Comparison of ENCODE assay signal across 8 cellular contexts in the genomic region with DNA sequence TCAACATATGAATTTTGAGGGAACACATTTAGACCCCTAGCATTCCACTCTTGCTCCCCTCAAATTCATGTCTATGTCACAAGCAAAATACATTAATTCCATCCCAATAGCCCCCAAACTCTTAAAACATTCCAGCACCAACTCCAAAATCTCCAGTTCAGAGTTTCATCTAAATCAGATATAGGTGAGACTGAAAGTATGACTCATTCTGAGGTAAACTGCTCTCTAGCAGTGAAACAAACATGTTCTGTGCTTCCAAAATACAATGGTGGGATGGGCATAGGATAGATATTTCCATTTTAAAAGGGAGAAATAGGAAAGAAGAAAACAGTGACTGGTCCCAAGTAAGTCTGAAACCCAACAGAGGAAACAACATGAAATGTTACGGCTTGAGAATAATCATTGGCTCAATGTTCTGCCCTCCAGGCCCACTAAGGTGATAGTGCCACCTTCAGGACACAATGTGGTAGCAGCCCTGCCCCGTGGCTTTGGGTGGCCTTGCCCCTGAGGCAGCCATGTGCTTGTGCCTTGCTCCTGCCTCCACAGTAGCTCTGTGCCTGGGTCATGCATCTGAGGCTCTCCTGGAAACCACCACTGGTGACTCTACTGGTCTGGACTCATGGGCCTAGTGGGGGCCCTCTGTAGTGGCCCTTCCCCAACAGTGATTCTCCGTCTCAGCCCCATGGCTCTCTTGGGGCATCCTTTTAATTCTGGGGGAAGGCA. TPM values are rescaled to one million over a fixed set of nuclear protein-coding genes. Genes with fewer than 3 reads are reported as not detected.
DNase-seq lines count a peak whose midpoint lies in the region; ATAC-seq and TF ChIP-seq lines count a peak whose summit lies in the region.

No MANE protein-coding gene starts in this region.

- TSS peak; percentile 93 for BruUV-seq in PC-9 (replicated peaks; lab: Mats Ljungman, UMichigan)

- H3K27ac ChIP-seq in CD4-positive, alpha-beta memory T cell (ENCODE audit: low read depth, low read length) = no peak overlapping the region
- H3K27ac ChIP-seq in PC-9 (peak overlapping the region; percentile 53), colonic mucosa (no peak overlapping the region)

- H3K27me3 Mint-ChIP-seq in CD4-positive, alpha-beta memory T cell = no peaks in the 10 kb centered on the region
- no peaks in the 10 kb centered on the region for H3K27me3 Mint-ChIP-seq in neural crest cell (ENCODE audit: low read depth)

- no peak overlapping the region for H2AFZ ChIP-seq in PC-9

- no peaks in the 10 kb centered on the region for H3K79me2 ChIP-seq in PC-9 (ENCODE audit: low read depth)

- DNase-seq in CD4-positive, alpha-beta memory T cell = peak in 4 of 5 donors; percentile 21 to 39 (median 36)
- peak in 1 of 2 experiments; percentile 53 for DNase-seq in PC-9
- DNase-seq in colonic mucosa = no peak
- DNase-seq in neural crest cell (ENCODE audit: low read depth, low spot score) = no peak
- no peak for DNase-seq in omental fat pad (ENCODE audit: low spot score)
- DNase-seq in MG63 = no peak

- H3K27ac Mint-ChIP-seq in CD4-positive, alpha-beta memory T cell = peak overlapping the region in 6 of 7 donors; percentile 5 to 82 (median 35)
- no peak overlapping the region for H3K27ac Mint-ChIP-seq in neural crest cell (ENCODE audit: unreplicated experiment)

- H3K4me3 Mint-ChIP-seq in CD4-positive, alpha-beta memory T cell = no peak overlapping the region
- no peak overlapping the region for H3K4me3 Mint-ChIP-seq in neural crest cell

- peaks cover 24 to 34% of the 10 kb centered on the region in 2 donors for H3K36me3 Mint-ChIP-seq in CD4-positive, alpha-beta memory T cell
- peaks cover 21% of the 10 kb centered on the region for H3K36me3 Mint-ChIP-seq in neural crest cell (ENCODE audit: low read depth)

- no peaks in the 10 kb centered on the region for H3K9me3 Mint-ChIP-seq in CD4-positive, alpha-beta memory T cell
- H3K9me3 Mint-ChIP-seq in neural crest cell = no peaks in the 10 kb centered on the region

- H3K4me3 ChIP-seq in CD4-positive, alpha-beta memory T cell (ENCODE audit: low read length in 2 of 2) = no peak overlapping the region
- H3K4me3 ChIP-seq in PC-9 (no peak overlapping the region), colonic mucosa (no peak overlapping the region), MG63 (no peak overlapping the region)

- H3K9ac ChIP-seq in colonic mucosa (ENCODE audit: low read depth in 2 of 2, low read length in 2 of 2) = no peak overlapping the region

- POLR2A ChIA-PET in CD4-positive, alpha-beta memory T cell (lab: Charles Lee; ENCODE audit: partially characterized antibody) = no interaction called here
- POLR2A ChIA-PET in PC-9 (lab: Charles Lee; ENCODE audit: unreplicated experiment) = interaction anchor here (0.6 kb wide), 1 partner anchor 41 kb away, joined by 5 read pairs; no protein-coding TSS in a partner anchor

- no peaks in the 10 kb centered on the region for H3K9me3 ChIP-seq in CD4-positive, alpha-beta memory T cell (ENCODE audit: control insufficient read depth in 1 of 2, low read length in 2 of 2)
- H3K9me3 ChIP-seq in PC-9 (ENCODE audit: insufficient read depth, low read depth) (peaks cover 6% of the 10 kb centered on the region; the same call in 1 of the 2 replicates), colonic mucosa (no peaks in the 10 kb centered on the region), MG63 (no peaks in the 10 kb centered on the region)

- H4K20me1 ChIP-seq in PC-9 (ENCODE audit: insufficient read depth) = no peaks in the 10 kb centered on the region

- H3K4me1 Mint-ChIP-seq in CD4-positive, alpha-beta memory T cell = peaks cover 13 to 20% (median 14%) of the 10 kb centered on the region in 4 donors
- no peaks in the 10 kb centered on the region for H3K4me1 Mint-ChIP-seq in neural crest cell

- peak; percentile 65 for ATAC-seq in GM21825 (IDR thresholded peaks at IDR 0.05; ENCODE audit: unreplicated experiment)
- ATAC-seq in GM18870 (IDR thresholded peaks at IDR 0.05; ENCODE audit: unreplicated experiment) = no peak
- ATAC-seq in omental fat pad (ENCODE audit: low FRiP score) = no peak

- peaks cover 9% of the 10 kb centered on the region for H3K4me1 ChIP-seq in CD4-positive, alpha-beta memory T cell (ENCODE audit: insufficient read depth, low read length)
- 0 out of 2 replicates have a peak, but pooled peaks cover 5% of the 10 kb centered on the region for H3K4me1 ChIP-seq in PC-9 (replicated peaks; ENCODE audit: insufficient read depth)
- no peaks in the 10 kb centered on the region for H3K4me1 ChIP-seq in colonic mucosa

- no peaks in the 10 kb centered on the region for H3K9me2 ChIP-seq in PC-9 (ENCODE audit: insufficient read depth)

- CTCF ChIA-PET in CD4-positive, alpha-beta memory T cell (lab: Charles Lee; ENCODE audit: partially characterized antibody) = interaction anchor here (0.7 to 1.6 kb wide), 7 partner anchors 9 to 568 kb away, joined by 3 to 7 read pairs (median 3); a partner anchor contains a TSS
- CTCF ChIA-PET in PC-9 (lab: Charles Lee) = interaction anchor here (0.6 kb wide), 1 partner anchor 109 kb away, joined by 3 read pairs; no protein-coding TSS in a partner anchor

- no peaks in the 10 kb centered on the region for H3K27me3 ChIP-seq in CD4-positive, alpha-beta memory T cell (ENCODE audit: insufficient read depth, low read length)
- no peaks in the 10 kb centered on the region for H3K27me3 ChIP-seq in PC-9 (ENCODE audit: insufficient read depth, low read depth)
- no peaks in the 10 kb centered on the region for H3K27me3 ChIP-seq in colonic mucosa
- no peaks in the 10 kb centered on the region for H3K27me3 ChIP-seq in MG63

- no peaks in the 10 kb centered on the region for H3K36me3 ChIP-seq in CD4-positive, alpha-beta memory T cell (ENCODE audit: insufficient read depth, low read length)
- 0 out of 2 replicates have a peak, but pooled peaks cover 2% of the 10 kb centered on the region for H3K36me3 ChIP-seq in PC-9 (ENCODE audit: low read depth)
- no peaks in the 10 kb centered on the region for H3K36me3 ChIP-seq in colonic mucosa
- peaks cover 4% of the 10 kb centered on the region for H3K36me3 ChIP-seq in MG63

- peaks cover 6% of the 10 kb centered on the region; the same call in 1 of the 2 replicates for H3F3A ChIP-seq in PC-9 (ENCODE audit: insufficient read depth, low read depth)

- intact Hi-C loops in CD4-positive, alpha-beta memory T cell (cut with micrococcal nuclease) = loop anchor here (2.0 kb wide), 1 partner anchor 568 kb away; no protein-coding TSS in a partner anchor
- intact Hi-C loops in PC-9 (cut with micrococcal nuclease; ENCODE audit: unreplicated experiment) = loop anchor here (1.0 kb wide), 1 partner anchor 35 kb away; no protein-coding TSS in a partner anchor
- intact Hi-C loops in colonic mucosa (cut with DNase I) = loop anchor here (10.0 kb wide), 1 partner anchor 62 kb away; no protein-coding TSS in a partner anchor

- TF ChIP-seq CTCF in PC-9 (conservative IDR thresholded peaks at IDR 0.05) = peak; percentile 44
- TF ChIP-seq CTCF in colonic mucosa (IDR thresholded peaks at IDR 0.05) = peak; percentile 40
- peak; percentile 46 for TF ChIP-seq CTCF in neural crest cell (conservative IDR thresholded peaks at IDR 0.05)
- peak in 1 of 3 donors; percentile 8 for TF ChIP-seq CTCF in omental fat pad (IDR thresholded peaks at IDR 0.05)

- no peak overlapping the region for H3K4me2 ChIP-seq in PC-9

RNA-seq across cellular contexts. Expression of a gene that starts 36.4 kb away (rescaled TPM):
- total RNA-seq in CD4-positive, alpha-beta memory T cell = 1 to 10 TPM; 7.2 to 7.9 TPM
- 1 to 10 TPM; 6.3 to 7.5 TPM for polyA plus RNA-seq in CD4-positive, alpha-beta memory T cell
- total RNA-seq in PC-9 (2021) = 12.3 TPM in 2 replicates
- total RNA-seq in colonic mucosa = 1 to 10 TPM; 8.2 to 8.4 TPM
- total RNA-seq in neural crest cell = 13.1 and 15.0 TPM in 2 replicates
- 10 to 100 TPM in 3 of 4 donors, 1 to 10 TPM in 1; 10.0 to 26.2 (median 12.5) TPM for total RNA-seq in omental fat pad
- 9.8 and 13.3 TPM in 2 replicates for total RNA-seq in MG63 (2014; rRNA removed; shearing (Covaris generic); ENCODE audit: low replicate concordance)

RNA-seq across cellular contexts. Expression of a gene that starts 58.3 kb away (rescaled TPM):
- total RNA-seq in CD4-positive, alpha-beta memory T cell = 10 to 100 TPM; 33.4 to 34.2 TPM
- 10 to 100 TPM in 1 of 2 donors, 1 to 10 TPM in 1; 3.8 to 20.1 TPM for polyA plus RNA-seq in CD4-positive, alpha-beta memory T cell
- total RNA-seq in PC-9 (2021) = 40.0 and 40.6 TPM in 2 replicates
- total RNA-seq in colonic mucosa = 1 to 10 TPM; 6.2 to 9.8 TPM
- total RNA-seq in neural crest cell = 41.3 and 41.5 TPM in 2 replicates
- 10 to 100 TPM; 28.3 to 54.0 (median 44.2) TPM for total RNA-seq in omental fat pad
- 35.6 and 49.5 TPM in 2 replicates for total RNA-seq in MG63 (2014; rRNA removed; shearing (Covaris generic); ENCODE audit: low replicate concordance)

Comparison
In these comparisons a context has a peak if more than half of its experiments do, and no peak if none do; other contexts are left out.
1. DNase-seq: peak in CD4-positive, alpha-beta memory T cell (4 of 5); none in colonic mucosa (single experiment), neural crest cell (single experiment), omental fat pad (single experiment) and MG63 (single experiment).